9 cellular contexts compared by ENCODE assay signal in genomic region chr14:49286257-49286983, GRCh38.
"Had no signal": no experiment of that assay in that cellular context is flagged by ENCODE, and none has a peak within 500 bp of the region (broad histone marks: within the 10 kb centered on the region; RNA-seq: fewer than 3 reads in every experiment).

No MANE protein-coding gene starts in this region.

- DNase-seq: GM23248, GOT3, H7, H9, HCEC 1CT, HFFc6 had no signal

- H3K4me3 ChIP-seq: GM23248, GM23338, HAP-1 had no signal

- ATAC-seq: GM23338, HCT116 had no signal

- H3K27ac ChIP-seq: GM23248 had no signal

- H3K9ac ChIP-seq: GM23248 had no signal

- H3K4me2 ChIP-seq: GM23338 had no signal

- H3K36me3 ChIP-seq: HAP-1 had no signal

- H3K9me3 ChIP-seq: HAP-1 had no signal

- H3K4me1 ChIP-seq: HAP-1 had no signal

- H2AFZ ChIP-seq: GM23248, GM23338 had no signal
